ENCODE assay signal across 8 cellular contexts in the genomic region with DNA sequence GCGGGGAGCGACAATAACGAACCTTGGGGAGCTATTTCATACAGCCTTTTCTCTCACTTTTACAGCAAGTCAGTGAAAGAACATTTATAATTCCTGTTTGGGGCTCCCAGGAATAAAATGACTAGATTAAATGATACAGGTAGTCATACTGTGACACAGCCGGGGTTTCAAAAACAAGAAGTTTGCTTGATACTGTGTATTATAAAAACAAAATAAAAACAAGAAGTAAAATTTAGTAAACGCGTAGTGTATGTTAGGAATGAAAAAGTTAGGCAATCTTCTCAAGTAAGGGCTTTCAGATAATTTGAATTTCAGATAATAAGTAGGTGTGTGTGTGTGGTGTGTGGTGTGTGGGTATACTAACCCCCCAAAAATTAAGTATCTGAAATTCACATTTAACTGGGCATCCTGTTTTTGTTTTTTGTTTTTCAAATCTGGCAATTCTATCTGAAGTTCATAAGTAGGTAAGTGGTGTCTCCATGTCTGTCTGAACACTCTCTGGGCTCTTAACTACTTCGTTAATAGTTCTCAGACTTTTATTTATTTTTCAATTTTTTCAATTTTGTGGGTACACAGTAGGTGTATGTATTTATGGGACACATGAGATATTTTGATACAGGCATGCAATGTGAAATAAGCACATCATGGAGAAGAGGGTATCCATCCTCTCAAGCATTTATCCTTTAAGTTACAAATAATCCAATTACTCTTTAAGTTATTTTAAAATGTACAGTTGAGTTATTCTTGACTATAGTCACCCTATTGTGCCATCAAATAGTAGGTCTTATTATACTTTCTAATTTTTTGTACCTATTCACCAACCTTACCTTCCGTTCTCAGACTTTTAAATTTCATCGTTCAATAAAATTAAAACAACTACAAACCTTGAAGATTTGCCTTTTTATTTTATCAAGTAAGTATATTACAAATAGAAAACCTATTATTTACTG. TPM values are rescaled to one million over a fixed set of nuclear protein-coding genes. Genes with fewer than 3 reads are reported as not detected.
DNase-seq lines count a peak whose midpoint lies in the region; ATAC-seq and TF ChIP-seq lines count a peak whose summit lies in the region.

No MANE protein-coding gene starts in this region.

- no peaks in the 10 kb centered on the region for H3K9me3 Mint-ChIP-seq in activated CD8-positive, alpha-beta T cell treated with anti-CD3 and anti-CD28 coated beads, Interleukin-2, amount 10 ng/mL, durations not matched to agents 7 days and 5 days (ENCODE audit: insufficient read depth)
- no peaks in the 10 kb centered on the region for H3K9me3 Mint-ChIP-seq in stimulated activated naive CD8-positive, alpha-beta T cell treated with anti-CD3 and anti-CD28 coated beads, Interleukin-15, amount 100 ng/mL, for 72 hours

- H3F3A ChIP-seq in SK-N-SH (replicated peaks; ENCODE audit: insufficient read depth) = peaks cover 17% of the 10 kb centered on the region

- H3K4me3 ChIP-seq in SK-N-SH (ENCODE audit: low read depth in 2 of 2, low read length in 1 of 2) (peak overlapping the region; percentile 84 to 86), iPS-18a (ENCODE audit: low read length) (peak overlapping the region; percentile 86)

- no peak for TF ChIP-seq EP300 in SK-N-SH (IDR thresholded peaks at IDR 0.05; ENCODE audit: borderline replicate concordance in 1 of 2, low read depth in 1 of 2, low read length in 1 of 2)

- H4K20me1 ChIP-seq in SK-N-SH (ENCODE audit: insufficient read depth) = peaks cover 15% of the 10 kb centered on the region

- no peak for TF ChIP-seq RAD21 in SK-N-SH (IDR thresholded peaks at IDR 0.05; ENCODE audit: low read length)

- H3K27ac Mint-ChIP-seq in activated CD8-positive, alpha-beta T cell treated with anti-CD3 and anti-CD28 coated beads, Interleukin-2, amount 10 ng/mL, durations not matched to agents 7 days and 5 days = no peak overlapping the region
- H3K27ac Mint-ChIP-seq in stimulated activated naive CD8-positive, alpha-beta T cell treated with anti-CD3 and anti-CD28 coated beads, Interleukin-15, amount 100 ng/mL, for 72 hours = peak overlapping the region; percentile 84 to 98

- H3K4me1 Mint-ChIP-seq in activated CD8-positive, alpha-beta T cell treated with anti-CD3 and anti-CD28 coated beads, Interleukin-2, amount 10 ng/mL, durations not matched to agents 7 days and 5 days (ENCODE audit: low read depth) = peaks cover 53% of the 10 kb centered on the region
- peaks cover 70% of the 10 kb centered on the region for H3K4me1 Mint-ChIP-seq in stimulated activated naive CD8-positive, alpha-beta T cell treated with anti-CD3 and anti-CD28 coated beads, Interleukin-15, amount 100 ng/mL, for 72 hours

- CTCF ChIA-PET in SK-N-SH (lab: Yijun Ruan, JAX) = interaction anchor here (1.0 to 2.3 kb wide), 4 partner anchors 12 to 85 kb away, joined by 3 to 10 read pairs (median 4); partner anchors contain the start of genes B4GALNT1 and DDIT3
- CTCF ChIA-PET in activated CD8-positive, alpha-beta T cell treated with anti-CD3 and anti-CD28 coated beads, Interleukin-2, amount 10 ng/mL, durations not matched to agents 7 days and 5 days (lab: Charles Lee) = interaction anchor here (0.7 to 2.5 kb wide), 7 partner anchors 10 to 334 kb away, joined by 3 to 16 read pairs (median 4); no protein-coding TSS in a partner anchor

- H3K27me3 Mint-ChIP-seq in activated CD8-positive, alpha-beta T cell treated with anti-CD3 and anti-CD28 coated beads, Interleukin-2, amount 10 ng/mL, durations not matched to agents 7 days and 5 days (ENCODE audit: low read depth) = peaks cover 9% of the 10 kb centered on the region
- H3K27me3 Mint-ChIP-seq in stimulated activated naive CD8-positive, alpha-beta T cell treated with anti-CD3 and anti-CD28 coated beads, Interleukin-15, amount 100 ng/mL, for 72 hours = peaks cover 24% of the 10 kb centered on the region

- DNase-seq in SK-N-SH = no peak
- DNase-seq in activated CD8-positive, alpha-beta T cell treated with anti-CD3 and anti-CD28 coated beads, Interleukin-2, amount 10 ng/mL, durations not matched to agents 7 days and 5 days = no peak
- DNase-seq in stimulated activated naive CD8-positive, alpha-beta T cell treated with anti-CD3 and anti-CD28 coated beads, Interleukin-15, amount 100 ng/mL, for 72 hours = no peak
- DNase-seq in GOT3 (lab: John Stamatoyannopoulos, UW) = no peak
- DNase-seq in dedifferentiated amniotic fluid mesenchymal stem cell (ENCODE audit: extremely low spot score) = no peak
- DNase-seq in GM19240 (ENCODE audit: insufficient read length, low spot score) = no peak

- H3K79me2 ChIP-seq in SK-N-SH (ENCODE audit: insufficient read depth) = peaks cover 61% of the 10 kb centered on the region

- peaks cover 10% of the 10 kb centered on the region for H3K36me3 Mint-ChIP-seq in activated CD8-positive, alpha-beta T cell treated with anti-CD3 and anti-CD28 coated beads, Interleukin-2, amount 10 ng/mL, durations not matched to agents 7 days and 5 days (ENCODE audit: low read depth)

- H3K9ac ChIP-seq in SK-N-SH = peak overlapping the region; percentile 95; the same call in 1 of the 2 replicates
- no peak overlapping the region for H3K9ac ChIP-seq in iPS-18a (ENCODE audit: low read length)

- H3K27me3 ChIP-seq in SK-N-SH (ENCODE audit: insufficient read depth) (no peaks in the 10 kb centered on the region), iPS-18a (ENCODE audit: control insufficient read depth, insufficient read depth, low read length) (peaks cover 21% of the 10 kb centered on the region)

- no peak for ATAC-seq in SK-N-SH treated with all-trans-retinoic acid at 6 μM for 48 hours
- no peak for ATAC-seq in activated CD8-positive, alpha-beta T cell treated with anti-CD3 and anti-CD28 coated beads, Interleukin-2, amount 10 ng/mL, durations not matched to agents 7 days and 5 days
- no peak for ATAC-seq in stimulated activated naive CD8-positive, alpha-beta T cell treated with anti-CD3 and anti-CD28 coated beads, Interleukin-15, amount 100 ng/mL, for 72 hours

- POLR2A ChIA-PET in SK-N-SH (lab: Yijun Ruan, JAX) = interaction anchor here (1.2 to 2.6 kb wide), 3 partner anchors 10 to 27 kb away, joined by 4 to 13 read pairs (median 5); partner anchors contain the start of gene DDIT3
- POLR2A ChIA-PET in activated CD8-positive, alpha-beta T cell treated with anti-CD3 and anti-CD28 coated beads, Interleukin-2, amount 10 ng/mL, durations not matched to agents 7 days and 5 days (lab: Charles Lee) = interaction anchor here (0.7 to 1.8 kb wide), 3 partner anchors 16 to 28 kb away, joined by 3 to 11 read pairs (median 3); partner anchors contain the start of gene DDIT3

- H3K36me3 ChIP-seq in SK-N-SH (replicated peaks in 1 of 2; ENCODE audit: control insufficient read depth in 1 of 2, insufficient read depth in 2 of 2, low read length in 1 of 2) (peaks cover 6 to 12% of the 10 kb centered on the region in 2 experiments), iPS-18a (ENCODE audit: control insufficient read depth, low read depth, low read length) (peaks cover 5% of the 10 kb centered on the region)

- TF ChIP-seq CTCF in SK-N-SH (IDR thresholded peaks at IDR 0.05) = no peak

- peak overlapping the region; percentile 97 for H3K4me2 ChIP-seq in SK-N-SH

- H3K4me3 Mint-ChIP-seq in activated CD8-positive, alpha-beta T cell treated with anti-CD3 and anti-CD28 coated beads, Interleukin-2, amount 10 ng/mL, durations not matched to agents 7 days and 5 days = peak overlapping the region; percentile 100
- peak overlapping the region; percentile 92 to 96 for H3K4me3 Mint-ChIP-seq in stimulated activated naive CD8-positive, alpha-beta T cell treated with anti-CD3 and anti-CD28 coated beads, Interleukin-15, amount 100 ng/mL, for 72 hours

- H3K9me2 ChIP-seq in SK-N-SH = no peaks in the 10 kb centered on the region

- peaks cover 20 to 31% of the 10 kb centered on the region in 2 experiments for H3K4me1 ChIP-seq in SK-N-SH (ENCODE audit: control insufficient read depth in 1 of 2, insufficient read depth in 2 of 2, low read depth in 1 of 2, low read length in 1 of 2)
- peaks cover 36% of the 10 kb centered on the region for H3K4me1 ChIP-seq in iPS-18a (ENCODE audit: control insufficient read depth, low read depth, low read length)

- H3K27ac ChIP-seq in SK-N-SH (ENCODE audit: low read depth in 2 of 2, low read length in 1 of 2) = no peak overlapping the region; a peak in 1 of 4 replicates
- no peak overlapping the region for H3K27ac ChIP-seq in iPS-18a (ENCODE audit: low read length)

- WGBS in SK-N-SH (ENCODE audit: low lambda C conversion rate) = 33% methylated on average over 9 of the region's 9 CpGs

- peak overlapping the region; percentile 93 for H2AFZ ChIP-seq in SK-N-SH (ENCODE audit: low read depth)

- no peaks in the 10 kb centered on the region for H3K9me3 ChIP-seq in SK-N-SH
- H3K9me3 ChIP-seq in iPS-18a (ENCODE audit: control insufficient read depth, low read depth, low read length) = no peaks in the 10 kb centered on the region

TF ChIP-seq in SK-N-SH treated with all-trans-retinoic acid at 6 μM for 48 hours, 23 proteins besides CTCF, POLR2A, EP300 and RAD21 (continues in another document):
- no peak for TF ChIP-seq ZC3H10 (CRISPR knock-in tag; IDR thresholded peaks at IDR 0.05)

RNA-seq across cellular contexts. Expression of gene DCTN2, which starts 0.6 kb away (rescaled TPM):
- polyA plus RNA-seq in SK-N-SH (2012; rRNA removed) = 122 and 139 TPM in 2 replicates
- 120 and 135 TPM in 2 replicates for polyA plus RNA-seq in SK-N-SH (2012; cell fraction: cytosol; rRNA removed)
- 165 and 176 TPM in 2 replicates for polyA plus RNA-seq in SK-N-SH (2012; cell fraction: nucleus; rRNA removed)
- 10 to 100 TPM; 89.3 to 96.5 TPM for total RNA-seq in activated CD8-positive, alpha-beta T cell treated with anti-CD3 and anti-CD28 coated beads, Interleukin-2, amount 10 ng/mL, durations not matched to agents 7 days and 5 days

RNA-seq across cellular contexts. Expression of gene KIF5A, which starts 2.2 kb away (rescaled TPM):
- 6.2 and 8.9 TPM in 2 replicates for polyA plus RNA-seq in SK-N-SH (2012; rRNA removed)
- polyA plus RNA-seq in SK-N-SH (2012; cell fraction: cytosol; rRNA removed) = 2.8 and 3.8 TPM in 2 replicates
- 32.0 and 36.4 TPM in 2 replicates for polyA plus RNA-seq in SK-N-SH (2012; cell fraction: nucleus; rRNA removed)
- 1 to 10 TPM in 1 of 2 experiments, under 1 TPM in 1; 0.99 to 1.4 TPM for total RNA-seq in activated CD8-positive, alpha-beta T cell treated with anti-CD3 and anti-CD28 coated beads, Interleukin-2, amount 10 ng/mL, durations not matched to agents 7 days and 5 days

RNA-seq across cellular contexts. Expression of gene MBD6, which starts 25.0 kb away (rescaled TPM):
- polyA plus RNA-seq in SK-N-SH (2012; rRNA removed) = 3.6 and 8.6 TPM in 2 replicates
- polyA plus RNA-seq in SK-N-SH (2012; cell fraction: cytosol; rRNA removed) = 3.1 and 6.8 TPM in 2 replicates
- polyA plus RNA-seq in SK-N-SH (2012; cell fraction: nucleus; rRNA removed) = 25.4 TPM in 2 replicates
- total RNA-seq in activated CD8-positive, alpha-beta T cell treated with anti-CD3 and anti-CD28 coated beads, Interleukin-2, amount 10 ng/mL, durations not matched to agents 7 days and 5 days = 10 to 100 TPM; 68.4 to 71.4 TPM

RNA-seq across cellular contexts. Expression of gene DDIT3, which starts 27.3 kb away (rescaled TPM):
- 26.3 and 36.5 TPM in 2 replicates for polyA plus RNA-seq in SK-N-SH (2012; rRNA removed)
- polyA plus RNA-seq in SK-N-SH (2012; cell fraction: cytosol; rRNA removed) = 21.4 and 22.5 TPM in 2 replicates
- 82.2 and 97.2 TPM in 2 replicates for polyA plus RNA-seq in SK-N-SH (2012; cell fraction: nucleus; rRNA removed)
- total RNA-seq in activated CD8-positive, alpha-beta T cell treated with anti-CD3 and anti-CD28 coated beads, Interleukin-2, amount 10 ng/mL, durations not matched to agents 7 days and 5 days = 10 to 100 TPM; 14.9 to 15.0 TPM

RNA-seq across cellular contexts. Expression of gene PIP4K2C, which starts 43.4 kb away (rescaled TPM):
- polyA plus RNA-seq in SK-N-SH (2012; rRNA removed) = 34.2 and 40.1 TPM in 2 replicates
- 35.5 and 40.3 TPM in 2 replicates for polyA plus RNA-seq in SK-N-SH (2012; cell fraction: cytosol; rRNA removed)
- polyA plus RNA-seq in SK-N-SH (2012; cell fraction: nucleus; rRNA removed) = 25.2 and 35.0 TPM in 2 replicates
- total RNA-seq in activated CD8-positive, alpha-beta T cell treated with anti-CD3 and anti-CD28 coated beads, Interleukin-2, amount 10 ng/mL, durations not matched to agents 7 days and 5 days = 10 to 100 TPM; 16.8 to 17.9 TPM
